In genomic region chr1:21613072-21613867, GRCh38 we compare ENCODE assay signal across 24 cellular contexts.
"Had no signal": no experiment of that assay in that cellular context is flagged by ENCODE, and none has a peak within 500 bp of the region (broad histone marks: within the 10 kb centered on the region; RNA-seq: fewer than 3 reads in every experiment).

No MANE protein-coding gene starts in this region.

- DNase-seq: colonic mucosa; dermis blood vessel endothelial cell; endodermal cell; foreskin melanocyte; head of caudate nucleus; left colon; left ventricle myocardium superior; mesenchymal stem cell; midbrain; naive B cell; psoas muscle; retina; spleen; stimulated activated CD4-positive, alpha-beta T cell treated with anti-CD3 and anti-CD28 coated beads, Interleukin-15, amount 100 ng/mL, for 24 hours; stimulated activated CD4-positive, alpha-beta T cell treated with anti-CD3 and anti-CD28 coated beads, Interleukin-1b, Interleukin-23, amount 100 ng/mL, for 48 hours; stimulated activated CD4-positive, alpha-beta T cell treated with anti-CD3 and anti-CD28 coated beads, Interleukin-4, amount 100 ng/mL, for 24 hours; stimulated activated naive B cell treated with anti-CD40 and anti-IgM and Interleukin-4, amounts not matched to agents 10 μg/mL and 1 μg/mL and 100 μg/mL, for 72 hours; stimulated activated naive CD8-positive, alpha-beta T cell treated with anti-CD3 and anti-CD28 coated beads, Interleukin-15, amount 100 ng/mL, for 72 hours; trophoblast cell had no signal

- H3K27ac Mint-ChIP-seq: endodermal cell; nephron; stimulated activated naive B cell treated with anti-CD40 and anti-IgM and Interleukin-4, amounts not matched to agents 10 μg/mL and 1 μg/mL and 100 μg/mL, for 72 hours; stimulated activated naive CD8-positive, alpha-beta T cell treated with anti-CD3 and anti-CD28 coated beads, Interleukin-15, amount 100 ng/mL, for 72 hours had no signal

- H3K36me3 Mint-ChIP-seq: naive B cell; stimulated activated naive B cell treated with anti-CD40 and anti-IgM and Interleukin-4, amounts not matched to agents 10 μg/mL and 1 μg/mL and 100 μg/mL, for 72 hours had no signal

- H3K4me1 ChIP-seq: colonic mucosa, psoas muscle, spleen had no signal

- H3K9me3 Mint-ChIP-seq: endodermal cell; naive B cell; nephron; stimulated activated naive B cell treated with anti-CD40 and anti-IgM and Interleukin-4, amounts not matched to agents 10 μg/mL and 1 μg/mL and 100 μg/mL, for 72 hours; stimulated activated naive CD8-positive, alpha-beta T cell treated with anti-CD3 and anti-CD28 coated beads, Interleukin-15, amount 100 ng/mL, for 72 hours had no signal

- H3K9me3 ChIP-seq: colonic mucosa, neutrophil, psoas muscle, spleen had no signal

- H3K27ac ChIP-seq: colonic mucosa, hepatocyte, neutrophil, psoas muscle, spleen had no signal

- H3K4me3 ChIP-seq: colonic mucosa, hepatocyte, lung, psoas muscle, spleen had no signal

- H3K4me1 Mint-ChIP-seq: stimulated activated naive B cell treated with anti-CD40 and anti-IgM and Interleukin-4, amounts not matched to agents 10 μg/mL and 1 μg/mL and 100 μg/mL, for 72 hours had no signal

- H3K4me3 Mint-ChIP-seq: endodermal cell; naive B cell; nephron; stimulated activated naive B cell treated with anti-CD40 and anti-IgM and Interleukin-4, amounts not matched to agents 10 μg/mL and 1 μg/mL and 100 μg/mL, for 72 hours; stimulated activated naive CD8-positive, alpha-beta T cell treated with anti-CD3 and anti-CD28 coated beads, Interleukin-15, amount 100 ng/mL, for 72 hours had no signal

- H3K36me3 ChIP-seq: colonic mucosa, neutrophil, spleen had no signal

- ATAC-seq: left colon; left ventricle myocardium superior; psoas muscle; sciatic nerve; stimulated activated naive B cell treated with anti-CD40 and anti-IgM and Interleukin-4, amounts not matched to agents 10 μg/mL and 1 μg/mL and 100 μg/mL, for 72 hours; stimulated activated naive CD8-positive, alpha-beta T cell treated with anti-CD3 and anti-CD28 coated beads, Interleukin-15, amount 100 ng/mL, for 72 hours had no signal

- H3K27me3 ChIP-seq: colonic mucosa, hepatocyte had no signal
